10 cellular contexts compared by ENCODE assay signal in the genomic region with DNA sequence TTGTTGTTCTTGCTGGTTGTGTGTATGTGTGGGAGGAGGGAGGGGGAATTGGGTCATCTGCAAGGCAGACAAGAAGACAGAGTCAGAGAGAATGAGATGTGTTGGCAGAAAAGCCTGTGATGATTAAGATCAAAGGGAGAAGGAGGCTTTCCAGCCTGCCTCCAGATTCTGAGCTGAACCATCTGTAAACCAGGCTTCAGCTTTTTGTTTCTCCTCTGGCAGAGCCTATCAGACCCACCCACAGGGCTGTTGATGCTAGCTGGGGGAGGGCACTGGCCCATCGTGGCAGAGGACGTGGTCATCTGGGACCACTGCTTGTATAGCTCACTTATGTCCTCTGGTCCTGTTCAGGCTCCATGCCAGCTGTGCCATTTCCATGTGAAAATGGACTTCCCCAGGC. TPM values are rescaled to one million over a fixed set of nuclear protein-coding genes. Genes with fewer than 3 reads are reported as not detected.
A peak's percentile ranks its signal among the peaks of the same experiment; 100 is the strongest.
DNase-seq lines count a peak whose midpoint lies in the region; ATAC-seq and TF ChIP-seq lines count a peak whose summit lies in the region.
"Had no signal": no experiment of that assay in that cellular context is flagged by ENCODE, and none has a peak within 500 bp of the region (broad histone marks: within the 10 kb centered on the region; RNA-seq: fewer than 3 reads in every experiment).

No MANE protein-coding gene starts in this region.

- no peak for TF ChIP-seq CTCF in lung (IDR thresholded peaks at IDR 0.05; ENCODE audit: control extremely low read depth, extremely low read depth)

- peak; percentile 60 for DNase-seq in stimulated activated CD4-positive, alpha-beta T cell treated with anti-CD3 and anti-CD28 coated beads, Interleukin-1b, Interleukin-23, amount 100 ng/mL, for 48 hours
- no peak for DNase-seq in stimulated activated CD4-positive, alpha-beta T cell treated with anti-CD3 and anti-CD28 coated beads, Interleukin-2, amount 100 ng/mL, for 48 hours
- peak; percentile 59 for DNase-seq in adipocyte (ENCODE audit: low read depth)
- no peak for DNase-seq in lung (ENCODE audit: low spot score)
- DNase-seq in OCI-M2 (lab: John Stamatoyannopoulos, UW; ENCODE audit: unreplicated experiment), result no peak
- no peak for DNase-seq in DMS79 treated with DMSO at 0.1 percent for 48 hours (lab: John Stamatoyannopoulos, UW)
- DNase-seq in NCI-H524 (lab: John Stamatoyannopoulos, UW), result no peak
- DNase-seq: dermis blood vessel endothelial cell, NCI-H1694 treated with DMSO at 0.1 percent for 48 hours had no signal

- H3K4me1 ChIP-seq in adipocyte (ENCODE audit: control insufficient read depth, insufficient read depth, low read length) (peaks cover 18% of the 10 kb centered on the region), lung (ENCODE audit: control insufficient read depth in 2 of 2, insufficient read depth in 2 of 2, low read length in 2 of 2) (no peaks in the 10 kb centered on the region)

- H3K27me3 ChIP-seq in adipocyte (replicated peaks; ENCODE audit: control insufficient read depth, insufficient read depth, low read length) (no peaks in the 10 kb centered on the region), lung (ENCODE audit: control insufficient read depth, insufficient read depth) (no peaks in the 10 kb centered on the region)

- H3K9me3 ChIP-seq in adipocyte (ENCODE audit: control insufficient read depth, low read length) (no peaks in the 10 kb centered on the region), lung (ENCODE audit: control insufficient read depth in 2 of 2, insufficient read depth in 1 of 2, low read length in 1 of 2) (no peaks in the 10 kb centered on the region)

- ATAC-seq in lung (ENCODE audit: insufficient read depth, low FRiP score) (peak; percentile 54), HG03045 (IDR thresholded peaks at IDR 0.05; ENCODE audit: unreplicated experiment) (no peak)

- H3K36me3 ChIP-seq in adipocyte (ENCODE audit: control insufficient read depth, insufficient read depth, low read length, severe bottlenecking) (no peaks in the 10 kb centered on the region), lung (ENCODE audit: control insufficient read depth in 2 of 2, insufficient read depth in 2 of 2, low read length in 2 of 2) (no peaks in the 10 kb centered on the region)

- no peak overlapping the region for H3K27ac ChIP-seq in lung (ENCODE audit: low read depth in 1 of 2, low read length in 1 of 2)

- no peak overlapping the region for H3K9ac ChIP-seq in adipocyte (ENCODE audit: low read length)

- WGBS in lung, 2 donors, result 54 to 69% methylated on average over 2 of the region's 2 CpGs

- no peak overlapping the region for H3K4me3 ChIP-seq in adipocyte (ENCODE audit: low read length)
- H3K4me3 ChIP-seq in lung, result no peak overlapping the region

RNA-seq across cellular contexts. Expression of gene COL6A3, which starts 27.6 kb away (rescaled TPM):
- 100 to 1,000 TPM; 459 to 548 TPM for total RNA-seq in lung
- polyA plus RNA-seq in lung, result 10 to 100 TPM; 36.4 to 96.2 TPM

RNA-seq across cellular contexts. Expression of gene MLPH, which starts 45.4 kb away (rescaled TPM):
- 100 to 1,000 TPM; 154 to 295 TPM for total RNA-seq in lung
- 100 to 1,000 TPM in 1 of 2 donors, 10 to 100 TPM in 1; 71.0 to 230 TPM for polyA plus RNA-seq in lung

Comparison
In these comparisons a context has a peak if more than half of its experiments do, and no peak if none do; other contexts are left out.
1. DNase-seq: peak in stimulated activated CD4-positive, alpha-beta T cell treated with anti-CD3 and anti-CD28 coated beads, Interleukin-1b, Interleukin-23, amount 100 ng/mL, for 48 hours (single experiment) and adipocyte (single experiment); none in stimulated activated CD4-positive, alpha-beta T cell treated with anti-CD3 and anti-CD28 coated beads, Interleukin-2, amount 100 ng/mL, for 48 hours (0 of 2), lung (single experiment), OCI-M2 (single experiment), DMS79 treated with DMSO at 0.1 percent for 48 hours (single experiment) and NCI-H524 (0 of 2).